In the genomic region with DNA sequence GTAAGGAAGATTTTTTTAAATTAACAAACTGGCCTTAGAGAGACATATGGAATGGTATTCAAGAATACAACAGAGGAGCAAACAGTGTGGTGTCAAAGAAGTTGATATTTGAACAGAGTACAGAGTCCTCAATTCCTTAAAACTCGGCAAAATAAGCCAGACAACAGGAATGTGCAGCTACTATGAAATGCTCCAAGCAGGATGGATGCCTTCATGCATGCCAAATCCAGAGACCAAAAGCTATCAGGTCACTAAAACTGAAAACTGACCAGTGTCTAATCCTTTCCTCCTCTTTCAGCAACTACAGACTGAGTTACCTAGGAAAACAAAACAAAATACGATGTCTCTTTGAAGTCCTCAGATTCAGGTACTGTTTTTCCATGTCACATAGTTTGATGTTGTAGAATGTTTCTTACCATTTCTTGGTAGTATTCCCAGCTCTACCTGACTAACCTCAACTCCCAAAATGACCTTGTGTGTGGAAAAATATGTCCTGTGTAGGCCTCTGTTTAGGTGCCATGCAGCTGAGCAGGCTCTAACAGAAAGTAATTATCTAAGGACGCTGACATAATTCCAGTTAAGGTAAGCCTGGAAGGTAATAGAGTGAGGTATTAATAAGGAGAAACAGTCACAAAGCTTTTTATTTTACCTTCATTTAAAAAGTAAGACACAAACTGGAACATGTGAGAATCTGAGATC, we compare ENCODE assay signal across 8 cellular contexts. TPM values are rescaled to one million over a fixed set of nuclear protein-coding genes. Genes with fewer than 3 reads are reported as not detected.
DNase-seq lines count a peak whose midpoint lies in the region; ATAC-seq and TF ChIP-seq lines count a peak whose summit lies in the region.

No MANE protein-coding gene starts in this region.

- H3K36me3 ChIP-seq in CD4-positive, CD25-positive, alpha-beta regulatory T cell (ENCODE audit: control insufficient read depth, insufficient read depth, low read length): no peaks in the 10 kb centered on the region
- H3K36me3 ChIP-seq in left lung (no peaks in the 10 kb centered on the region), Peyer's patch (no peaks in the 10 kb centered on the region)

- no peak for TF ChIP-seq CTCF in activated B cell treated with CpG ODN at 0.5 μM for 24 hours (IDR thresholded peaks at IDR 0.05)
- no peak for TF ChIP-seq CTCF in left lung (IDR thresholded peaks at IDR 0.05)
- TF ChIP-seq CTCF in Peyer's patch (IDR thresholded peaks at IDR 0.05): no peak

- no peak for DNase-seq in CD4-positive, CD25-positive, alpha-beta regulatory T cell
- DNase-seq in activated B cell treated with CpG ODN at 0.5 μM for 24 hours: no peak
- DNase-seq in left lung: no peak
- no peak for DNase-seq in NCI-H2196 treated with DMSO at 0.1 percent for 48 hours (lab: John Stamatoyannopoulos, UW; ENCODE audit: unreplicated experiment)
- DNase-seq in Peyer's patch: no peak

- no peaks in the 10 kb centered on the region for H3K27me3 Mint-ChIP-seq in CD4-positive, CD25-positive, alpha-beta regulatory T cell
- H3K27me3 Mint-ChIP-seq in activated B cell treated with CpG ODN at 0.5 μM for 24 hours: no peaks in the 10 kb centered on the region

- H3K27ac Mint-ChIP-seq in CD4-positive, CD25-positive, alpha-beta regulatory T cell: peak overlapping the region; percentile 29 to 82 (median 67)
- peak overlapping the region; percentile 50 for H3K27ac Mint-ChIP-seq in activated B cell treated with CpG ODN at 0.5 μM for 24 hours

- ATAC-seq in CD4-positive, CD25-positive, alpha-beta regulatory T cell (ENCODE audit: low read depth in 2 of 2): no peak
- ATAC-seq in HG02610 (IDR thresholded peaks at IDR 0.05; ENCODE audit: unreplicated experiment) (peak; percentile 17), activated B cell treated with CpG ODN at 0.5 μM for 24 hours (ENCODE audit: low read depth) (no peak), left lung (peak; percentile 42), HG03469 (IDR thresholded peaks at IDR 0.05; ENCODE audit: unreplicated experiment) (no peak), GM21447 (IDR thresholded peaks at IDR 0.05; ENCODE audit: unreplicated experiment) (no peak)

- H3K36me3 Mint-ChIP-seq in CD4-positive, CD25-positive, alpha-beta regulatory T cell: no peaks in the 10 kb centered on the region
- H3K36me3 Mint-ChIP-seq in activated B cell treated with CpG ODN at 0.5 μM for 24 hours (ENCODE audit: low read depth): peaks cover 21% of the 10 kb centered on the region

- no peak for TF ChIP-seq POLR2A in Peyer's patch (IDR thresholded peaks at IDR 0.05)

- no peaks in the 10 kb centered on the region for H3K9me3 ChIP-seq in CD4-positive, CD25-positive, alpha-beta regulatory T cell (ENCODE audit: control insufficient read depth in 2 of 2, low read length in 2 of 2)
- H3K9me3 ChIP-seq in left lung (no peaks in the 10 kb centered on the region), Peyer's patch (no peaks in the 10 kb centered on the region)

- H3K4me1 ChIP-seq in CD4-positive, CD25-positive, alpha-beta regulatory T cell (ENCODE audit: control insufficient read depth, insufficient read depth, low read length, poor library complexity, severe bottlenecking): peaks cover 67% of the 10 kb centered on the region
- H3K4me1 ChIP-seq in left lung: peaks cover 12 to 49% of the 10 kb centered on the region in 2 donors
- H3K4me1 ChIP-seq in Peyer's patch: peaks cover 0 to 35% (median 7%) of the 10 kb centered on the region in 4 donors

- no peaks in the 10 kb centered on the region for H3K27me3 ChIP-seq in CD4-positive, CD25-positive, alpha-beta regulatory T cell (ENCODE audit: control insufficient read depth, insufficient read depth, low read length)
- H3K27me3 ChIP-seq in left lung: no peaks in the 10 kb centered on the region
- no peaks in the 10 kb centered on the region for H3K27me3 ChIP-seq in Peyer's patch

- H3K4me3 ChIP-seq in CD4-positive, CD25-positive, alpha-beta regulatory T cell (ENCODE audit: low read depth, low read length): peak overlapping the region; percentile 65
- no peak overlapping the region for H3K4me3 ChIP-seq in left lung
- H3K4me3 ChIP-seq in Peyer's patch: no peak overlapping the region

- intact Hi-C loops in activated B cell treated with CpG ODN at 0.5 μM for 24 hours (cut with micrococcal nuclease): loop anchor here (2.0 kb wide), 2 partner anchors 14 to 16 kb away; no protein-coding TSS in a partner anchor
- intact Hi-C loops in left lung (cut with DNase I): no loop called here

- H3K9me3 Mint-ChIP-seq in CD4-positive, CD25-positive, alpha-beta regulatory T cell: no peaks in the 10 kb centered on the region
- no peaks in the 10 kb centered on the region for H3K9me3 Mint-ChIP-seq in activated B cell treated with CpG ODN at 0.5 μM for 24 hours

- H3K27ac ChIP-seq in CD4-positive, CD25-positive, alpha-beta regulatory T cell (ENCODE audit: insufficient read depth, low read length, poor library complexity, severe bottlenecking): peak overlapping the region; percentile 62
- H3K27ac ChIP-seq in left lung (peak overlapping the region; percentile 4 to 16), Peyer's patch (peak overlapping the region in 2 of 4 donors; percentile 2)

- CTCF ChIA-PET in activated B cell treated with CpG ODN at 0.5 μM for 24 hours (lab: Charles Lee): no interaction called here

- POLR2A ChIA-PET in activated B cell treated with CpG ODN at 0.5 μM for 24 hours (lab: Charles Lee): no interaction called here

- H3K4me3 Mint-ChIP-seq in CD4-positive, CD25-positive, alpha-beta regulatory T cell: peak overlapping the region; percentile 10 to 91 (median 28)
- peak overlapping the region; percentile 19 for H3K4me3 Mint-ChIP-seq in activated B cell treated with CpG ODN at 0.5 μM for 24 hours

- H3K4me1 Mint-ChIP-seq in CD4-positive, CD25-positive, alpha-beta regulatory T cell: peaks cover 60 to 90% (median 74%) of the 10 kb centered on the region in 4 donors
- peaks cover 84% of the 10 kb centered on the region for H3K4me1 Mint-ChIP-seq in activated B cell treated with CpG ODN at 0.5 μM for 24 hours

RNA-seq across cellular contexts. Expression of gene TBL1XR1, which starts 46.9 kb away (rescaled TPM):
- 146 TPM for total RNA-seq in CD4-positive, CD25-positive, alpha-beta regulatory T cell
- 10 to 100 TPM; 34.0 to 49.0 (median 37.8) TPM for polyA plus RNA-seq in CD4-positive, CD25-positive, alpha-beta regulatory T cell
- 312 and 372 TPM in 2 replicates for total RNA-seq in activated B cell treated with CpG ODN at 0.5 μM for 24 hours
- total RNA-seq in left lung: 100 to 1,000 TPM; 152 to 163 TPM
- 10 to 100 TPM; 40.7 to 81.7 (median 69.4) TPM for total RNA-seq in Peyer's patch

Comparison
In these comparisons a context has a peak if more than half of its experiments do, and no peak if none do; other contexts are left out.
1. ATAC-seq: peak in HG02610 (single experiment) and left lung (single experiment); none in CD4-positive, CD25-positive, alpha-beta regulatory T cell (0 of 2), activated B cell treated with CpG ODN at 0.5 μM for 24 hours (single experiment), HG03469 (single experiment) and GM21447 (single experiment).